In genomic region chr10:95876756-95877155, GRCh38 we compare ENCODE assay signal across 21 cellular contexts. TPM values are rescaled to one million over a fixed set of nuclear protein-coding genes. Genes with fewer than 3 reads are reported as not detected.
A peak's percentile ranks its signal among the peaks of the same experiment; 100 is the strongest.
DNase-seq lines count a peak whose midpoint lies in the region; ATAC-seq, FAIRE-seq and TF ChIP-seq lines count a peak whose summit lies in the region.
"Had no signal": no experiment of that assay in that cellular context is flagged by ENCODE, and none has a peak within 500 bp of the region (broad histone marks: within the 10 kb centered on the region; RNA-seq: fewer than 3 reads in every experiment).

No MANE protein-coding gene starts in this region.

- POLR2A ChIA-PET in GM12878 (lab: Charles Lee), result no interaction called here

- ATAC-seq in GM18505 (IDR thresholded peaks at IDR 0.05; ENCODE audit: unreplicated experiment) (no peak), GM12878 (no peak), HG03139 (IDR thresholded peaks at IDR 0.05; ENCODE audit: unreplicated experiment) (no peak)
- no peak for ATAC-seq in stimulated activated naive CD8-positive, alpha-beta T cell treated with anti-CD3 and anti-CD28 coated beads, Interleukin-15, amount 100 ng/mL, for 72 hours
- ATAC-seq: A549; CD8-positive, alpha-beta T cell had no signal

- H4K20me1 ChIP-seq in GM12878 (ENCODE audit: control insufficient read depth, insufficient read depth), result no peaks in the 10 kb centered on the region
- H4K20me1 ChIP-seq: BLaER1 treated with 17β-estradiol and CSF1 and Interleukin-3, amounts not matched to agents 10 nM and 100 nM had no signal

- no peak overlapping the region for H3K4me2 ChIP-seq in GM12878 (ENCODE audit: control insufficient read depth, insufficient read depth)
- H3K4me2 ChIP-seq: A549; BLaER1 treated with 17β-estradiol and CSF1 and Interleukin-3, amounts not matched to agents 10 nM and 100 nM had no signal

- no peak for TF ChIP-seq EP300 in GM12878 (IDR thresholded peaks at IDR 0.05; ENCODE audit: borderline replicate concordance in 1 of 2, control insufficient read depth in 1 of 2, low read depth in 2 of 2, low read length in 2 of 2)

- H3K27ac Mint-ChIP-seq in stimulated activated naive CD8-positive, alpha-beta T cell treated with anti-CD3 and anti-CD28 coated beads, Interleukin-15, amount 100 ng/mL, for 72 hours, result no peak overlapping the region
- H3K27ac Mint-ChIP-seq: B cell; CD4-positive, alpha-beta T cell; CD8-positive, alpha-beta T cell had no signal

- H3K27ac ChIP-seq in GM12878 (ENCODE audit: control insufficient read depth, insufficient read depth), result no peak overlapping the region; the same call in 1 of the 2 replicates
- no peak overlapping the region for H3K27ac ChIP-seq in WERI-Rb-1
- H3K27ac ChIP-seq: 22Rv1; A549; BLaER1 treated with 17β-estradiol and CSF1 and Interleukin-3, amounts not matched to agents 10 nM and 100 nM; C4-2B had no signal

- H3K27me3 Mint-ChIP-seq in stimulated activated naive CD8-positive, alpha-beta T cell treated with anti-CD3 and anti-CD28 coated beads, Interleukin-15, amount 100 ng/mL, for 72 hours, result no peaks in the 10 kb centered on the region
- H3K27me3 Mint-ChIP-seq: B cell; CD4-positive, alpha-beta T cell had no signal

- H3K9me3 ChIP-seq in GM12878 (replicated peaks; ENCODE audit: control insufficient read depth, insufficient read depth, low read length) (peaks cover 10% of the 10 kb centered on the region; the same call in 2 of the 3 replicates), WERI-Rb-1 (ENCODE audit: severe bottlenecking) (peaks cover 5% of the 10 kb centered on the region)
- H3K9me3 ChIP-seq: Caco-2 had no signal

- no peaks in the 10 kb centered on the region for H3K27me3 ChIP-seq in GM12878 (replicated peaks in 1 of 2; ENCODE audit: control insufficient read depth in 2 of 2, insufficient read depth in 2 of 2, low read length in 1 of 2)
- no peaks in the 10 kb centered on the region for H3K27me3 ChIP-seq in WERI-Rb-1 (ENCODE audit: insufficient read depth, low read depth, severe bottlenecking)
- H3K27me3 ChIP-seq: BLaER1 treated with 17β-estradiol and CSF1 and Interleukin-3, amounts not matched to agents 10 nM and 100 nM had no signal

- intact Hi-C loops in GM12878 (cut with micrococcal nuclease; ENCODE audit: unreplicated experiment), result no loop called here

- DNase-seq in GM12891 (ENCODE audit: insufficient read length, low spot score) (no peak), GM12878 (ENCODE audit: low read depth, low spot score) (no peak), WERI-Rb-1 (no peak)
- DNase-seq in stimulated activated naive CD8-positive, alpha-beta T cell treated with anti-CD3 and anti-CD28 coated beads, Interleukin-15, amount 100 ng/mL, for 72 hours, result no peak
- DNase-seq: AML-193; Caco-2; Calu3; CD4-positive, alpha-beta T cell; CD8-positive, alpha-beta T cell; DMS79 treated with DMSO at 0.1 percent for 48 hours; GF-D8 had no signal

- no peak overlapping the region for H2AFZ ChIP-seq in GM12878 (ENCODE audit: control insufficient read depth, low read depth, low read length)

- no TSS peak for BruUV-seq in GM12878 (replicated peaks; lab: Mats Ljungman, UMichigan)

- CTCF ChIA-PET in GM12878 (lab: Yijun Ruan, JAX), result no interaction called here

- TF ChIP-seq CTCF in GM12878 (IDR thresholded peaks at IDR 0.05 in 2 of 3, conservative IDR thresholded peaks at IDR 0.05 in 1 of 3; ENCODE audit: control insufficient read depth in 2 of 3, extremely low read depth in 1 of 3, insufficient read depth in 1 of 3, low read depth in 3 of 3, low read length in 3 of 3), result no peak
- no peak for TF ChIP-seq CTCF in WERI-Rb-1 (IDR thresholded peaks at IDR 0.05; ENCODE audit: low read depth, low read length)

- H3K9ac ChIP-seq in GM12878 (ENCODE audit: control insufficient read depth, insufficient read depth, low read length), result no peak overlapping the region
- H3K9ac ChIP-seq: BLaER1 treated with 17β-estradiol and CSF1 and Interleukin-3, amounts not matched to agents 10 nM and 100 nM had no signal

- H3K9me3 Mint-ChIP-seq in stimulated activated naive CD8-positive, alpha-beta T cell treated with anti-CD3 and anti-CD28 coated beads, Interleukin-15, amount 100 ng/mL, for 72 hours, result peaks cover 0 to 17% of the 10 kb centered on the region in 2 donors
- H3K9me3 Mint-ChIP-seq: CD4-positive, alpha-beta T cell; CD8-positive, alpha-beta T cell had no signal

- TF ChIP-seq RAD21 in GM12878 (IDR thresholded peaks at IDR 0.05; ENCODE audit: insufficient read depth, low read depth, low read length), result no peak

- in situ Hi-C loops in GM12878 (cut with MboI), result no loop called here

- H3K79me2 ChIP-seq in GM12878 (ENCODE audit: control insufficient read depth, insufficient read depth, low read length), result no peaks in the 10 kb centered on the region

- RAD21 ChIA-PET in GM12878 (lab: Charles Lee; ENCODE audit: unreplicated experiment), result interaction anchor here (0.9 to 1.8 kb wide), 2 partner anchors 183 kb away, joined by 3 to 6 read pairs; partner anchors contain the start of gene TCTN3

- 100% methylated on average over 1 of the region's 1 CpG for WGBS in GM12878 (ENCODE audit: insufficient coverage, insufficient replicate concordance, low lambda C conversion rate, missing lambda C conversion rate)

- TF ChIP-seq POLR2A in GM12891 (IDR thresholded peaks at IDR 0.05; ENCODE audit: low read depth, low read length) (peak; percentile 63; the same call in 1 of the 2 replicates), GM18505 (IDR thresholded peaks at IDR 0.05; ENCODE audit: borderline replicate concordance, extremely low read depth, insufficient read depth, insufficient read length) (peak; percentile 22), GM12878 (IDR thresholded peaks at IDR 0.05; ENCODE audit: low read depth, low read length) (0 out of 2 replicates have a peak, but pooled peaks have one; percentile 30)

- peaks cover 16% of the 10 kb centered on the region; the same call in 1 of the 2 replicates for H3K4me1 ChIP-seq in GM12878 (ENCODE audit: control insufficient read depth, insufficient read depth, low read length)
- H3K4me1 ChIP-seq: A549; BLaER1 treated with 17β-estradiol and CSF1 and Interleukin-3, amounts not matched to agents 10 nM and 100 nM had no signal

- peak; percentile 45 for FAIRE-seq in GM12891 (lab: Jason Lieb, UNC)
- FAIRE-seq in GM12878 (lab: Jason Lieb, UNC), result no peak
- FAIRE-seq: A549, D721Med, G401.6 had no signal

- no peaks in the 10 kb centered on the region for H3K4me1 Mint-ChIP-seq in stimulated activated naive CD8-positive, alpha-beta T cell treated with anti-CD3 and anti-CD28 coated beads, Interleukin-15, amount 100 ng/mL, for 72 hours

- peaks cover 5 to 8% of the 10 kb centered on the region in 2 experiments; a peak in 2 of 4 replicates for H3K36me3 ChIP-seq in GM12878 (ENCODE audit: control insufficient read depth in 2 of 2, insufficient read depth in 2 of 2, low read length in 1 of 2)
- peaks cover 20% of the 10 kb centered on the region for H3K36me3 ChIP-seq in WERI-Rb-1

- H3K4me3 ChIP-seq in GM12878 (no peak overlapping the region), WERI-Rb-1 (ENCODE audit: low read depth, low read length) (no peak overlapping the region)
- H3K4me3 ChIP-seq: A549; BLaER1 treated with 17β-estradiol and CSF1 and Interleukin-3, amounts not matched to agents 10 nM and 100 nM had no signal

- no peak overlapping the region for H3K4me3 Mint-ChIP-seq in stimulated activated naive CD8-positive, alpha-beta T cell treated with anti-CD3 and anti-CD28 coated beads, Interleukin-15, amount 100 ng/mL, for 72 hours
- H3K4me3 Mint-ChIP-seq: B cell; CD4-positive, alpha-beta T cell; CD8-positive, alpha-beta T cell had no signal

- SMC1A ChIA-PET in GM12878 (lab: Charles Lee; ENCODE audit: uncharacterized antibody, unreplicated experiment), result interaction anchor here (0.6 to 1.3 kb wide), 2 partner anchors 50 to 183 kb away, joined by 3 to 7 read pairs; partner anchors contain the start of gene TCTN3

TF ChIP-seq in GM12891, 5 proteins besides CTCF, POLR2A, EP300 and RAD21:
- no peak for TF ChIP-seq TAF1 (IDR thresholded peaks at IDR 0.05; ENCODE audit: low read depth, low read length)
- peak; percentile 84 for TF ChIP-seq POLR2AphosphoS5 (IDR thresholded peaks at IDR 0.05; ENCODE audit: low read depth, low read length)
TF ChIP-seq in GM12891: peak in this region for 1.

TF ChIP-seq in GM12878, 131 proteins besides CTCF, POLR2A, EP300 and RAD21:
- TF ChIP-seq POLR2AphosphoS5 (IDR thresholded peaks at IDR 0.05; ENCODE audit: low read length) (peak; percentile 68), POLR2AphosphoS2 (IDR thresholded peaks at IDR 0.05; ENCODE audit: low read depth, low read length) (0 out of 2 replicates have a peak, but pooled peaks have one; percentile 75), MTA3 (IDR thresholded peaks at IDR 0.05; ENCODE audit: borderline replicate concordance, low read length) (peak; percentile 86; the same call in 1 of the 2 replicates), CBX5 (IDR thresholded peaks at IDR 0.05; ENCODE audit: low read depth) (no peak), ZBED1 (IDR thresholded peaks at IDR 0.05; ENCODE audit: borderline replicate concordance) (0 out of 2 replicates have a peak, but pooled peaks have one; percentile 26)
TF ChIP-seq in GM12878: peak in this region for 4.

RNA-seq across cellular contexts. Expression of gene CC2D2B, which starts 31.0 kb away (rescaled TPM):
- polyA plus RNA-seq in GM12891 (2012; ENCODE audit: low read depth, missing spikeins), result 0.26 TPM
- total RNA-seq in GM12878 (2013; cell fraction: nucleolus; rRNA removed), result 68.4 and 68.6 TPM in 2 replicates
- total RNA-seq in GM12878 (2014; rRNA removed) (1.3 and 1.9 TPM in 2 replicates), GM12878 (2014; rRNA removed; fragmentation: Illumina TruSeq; extraction: Trizol) (1.5 TPM in 2 replicates), GM12878 (2021) (0.72 and 0.80 TPM in 2 replicates)
- 0.16 TPM for polyA plus RNA-seq in GM12878 (2011; ENCODE audit: low read depth)
- polyA plus RNA-seq in GM12878 (2011; rRNA removed) (2.8 and 5.5 TPM in 2 replicates), GM12878 (2014; fragmentation: Illumina TruSeq; extraction: Trizol) (0.74 and 0.78 TPM in 2 replicates), GM12878 (2014; fragmentation: Nextera tagmentation; extraction: Ambion mirVana) (under 1 TPM; 0.42 to 0.58 TPM), GM12878 (2014; rRNA removed) (0.32 and 1.4 TPM in 2 replicates), GM12878 (2016; fragmentation: Nextera tagmentation; extraction: Ambion mirVana) (under 1 TPM; 0.54 to 0.79 TPM)
- polyA plus RNA-seq in GM12878 (2011; cell fraction: cytosol; rRNA removed), result 0.54 and 0.60 TPM in 2 replicates
- polyA plus RNA-seq in GM12878 (2011; cell fraction: nucleus; rRNA removed), result 4.7 and 6.6 TPM in 2 replicates
- 0.58 and 1.2 TPM in 2 replicates for polyA plus RNA-seq in GM12878 (2012)
- 2.2 and 2.9 TPM in 2 replicates for polyA minus RNA-seq in GM12878 (2011; rRNA and poly(A)+ RNA removed)
- 0.52 and 0.80 TPM in 2 replicates for polyA minus RNA-seq in GM12878 (2011; cell fraction: cytosol; rRNA and poly(A)+ RNA removed)
- 7.5 and 8.0 TPM in 2 replicates for polyA minus RNA-seq in GM12878 (2011; cell fraction: nucleus; rRNA and poly(A)+ RNA removed)
- total RNA-seq: Calu3; CD4-positive, alpha-beta T cell; CD8-positive, alpha-beta T cell had no signal
- polyA plus RNA-seq: BJ had no signal
